Comparison of ENCODE assay signal across 30 cellular contexts in genomic region chr14:100775831-100776591, GRCh38. TPM values are rescaled to one million over a fixed set of nuclear protein-coding genes. Genes with fewer than 3 reads are reported as not detected.
DNase-seq lines count a peak whose midpoint lies in the region; ATAC-seq and TF ChIP-seq lines count a peak whose summit lies in the region.
"Had no signal": no experiment of that assay in that cellular context is flagged by ENCODE, and none has a peak within 500 bp of the region (broad histone marks: within the 10 kb centered on the region; RNA-seq: fewer than 3 reads in every experiment).

No MANE protein-coding gene starts in this region.

- H3K36me3 Mint-ChIP-seq in neural crest cell (ENCODE audit: low read depth): peaks cover 3% of the 10 kb centered on the region
- no peaks in the 10 kb centered on the region for H3K36me3 Mint-ChIP-seq in type B pancreatic cell
- H3K36me3 Mint-ChIP-seq in activated T-helper 1 cell treated with anti-CD3 and anti-CD28 coated beads, Interleukin-12 subunit alpha, Interleukin-12 subunit beta, Interleukin-2, Interleukin-4 antibody, amounts not matched to agents 30 ng/mL and 10 ng/mL and 1 ng/mL, durations not matched to agents 14 hours and 24 hours and 36 hours (ENCODE audit: low read depth): no peaks in the 10 kb centered on the region
- H3K36me3 Mint-ChIP-seq: IgD-negative memory B cell had no signal

- H3K27me3 Mint-ChIP-seq in neural crest cell (ENCODE audit: low read depth) (no peaks in the 10 kb centered on the region), type B pancreatic cell (peaks cover 37% of the 10 kb centered on the region)
- H3K27me3 Mint-ChIP-seq in activated T-helper 1 cell treated with anti-CD3 and anti-CD28 coated beads, Interleukin-12 subunit alpha, Interleukin-12 subunit beta, Interleukin-2, Interleukin-4 antibody, amounts not matched to agents 30 ng/mL and 10 ng/mL and 1 ng/mL, durations not matched to agents 14 hours and 24 hours and 36 hours (ENCODE audit: insufficient read depth): no peaks in the 10 kb centered on the region
- H3K27me3 Mint-ChIP-seq: activated CD4-positive, alpha-beta T cell treated with anti-CD3 and anti-CD28 coated beads, Interleukin-2, amount 10 ng/mL, durations not matched to agents 24 days and 14 days; stimulated activated naive CD8-positive, alpha-beta T cell treated with anti-CD3 and anti-CD28 coated beads, Interleukin-15, Interleukin-2, amounts not matched to agents 100 ng/mL and 50 ng/mL, for 24 hours had no signal

- H3K9me3 Mint-ChIP-seq in neural crest cell (peaks cover 4% of the 10 kb centered on the region), type B pancreatic cell (no peaks in the 10 kb centered on the region)
- H3K9me3 Mint-ChIP-seq in activated T-helper 1 cell treated with anti-CD3 and anti-CD28 coated beads, Interleukin-12 subunit alpha, Interleukin-12 subunit beta, Interleukin-2, Interleukin-4 antibody, amounts not matched to agents 30 ng/mL and 10 ng/mL and 1 ng/mL, durations not matched to agents 14 hours and 24 hours and 36 hours: no peaks in the 10 kb centered on the region
- H3K9me3 Mint-ChIP-seq: activated CD4-positive, alpha-beta T cell treated with anti-CD3 and anti-CD28 coated beads, Interleukin-2, amount 10 ng/mL, durations not matched to agents 24 days and 14 days; activated T-helper 2 cell treated with anti-CD3 and anti-CD28 coated beads, Interferon-gamma antibody, Interleukin-2, Interleukin-4, amounts not matched to agents 10 μg/mL and 5 μg/mL and 100 μg/mL, durations not matched to agents 14 hours and 24 hours and 36 hours; CD4-positive, alpha-beta T cell; stimulated activated naive CD8-positive, alpha-beta T cell treated with anti-CD3 and anti-CD28 coated beads, Interleukin-15, Interleukin-2, amounts not matched to agents 100 ng/mL and 50 ng/mL, for 24 hours had no signal

- no peaks in the 10 kb centered on the region for H3K9me3 ChIP-seq in thyroid gland
- H3K9me3 ChIP-seq in psoas muscle: no peaks in the 10 kb centered on the region

- TF ChIP-seq POLR2A in thyroid gland (IDR thresholded peaks at IDR 0.05): no peak

- H3K4me1 ChIP-seq in thyroid gland: no peaks in the 10 kb centered on the region
- peaks cover 13% of the 10 kb centered on the region for H3K4me1 ChIP-seq in psoas muscle
- H3K4me1 ChIP-seq: tibial artery had no signal

- 81 to 88% methylated on average over 19 to 20 of the region's 20 CpGs for WGBS in thyroid gland, 2 donors
- 67 to 76% (median 67%) methylated on average over 20 of the region's 20 CpGs for WGBS in psoas muscle, 3 donors

- H3K4me3 ChIP-seq in fibroblast of villous mesenchyme (ENCODE audit: low read depth, low read length): no peak overlapping the region
- no peak overlapping the region for H3K4me3 ChIP-seq in thyroid gland (replicated peaks in 1 of 3)
- H3K4me3 ChIP-seq in psoas muscle: no peak overlapping the region
- H3K4me3 ChIP-seq: coronary artery, esophagus squamous epithelium, lung, SK-N-MC, tibial artery had no signal

- ATAC-seq in psoas muscle: no peak

- peaks cover 17% of the 10 kb centered on the region for H3K4me1 Mint-ChIP-seq in neural crest cell
- peaks cover 24% of the 10 kb centered on the region for H3K4me1 Mint-ChIP-seq in type B pancreatic cell (ENCODE audit: unreplicated experiment)
- H3K4me1 Mint-ChIP-seq in activated T-helper 1 cell treated with anti-CD3 and anti-CD28 coated beads, Interleukin-12 subunit alpha, Interleukin-12 subunit beta, Interleukin-2, Interleukin-4 antibody, amounts not matched to agents 30 ng/mL and 10 ng/mL and 1 ng/mL, durations not matched to agents 14 hours and 24 hours and 36 hours (ENCODE audit: low read depth): no peaks in the 10 kb centered on the region
- H3K4me1 Mint-ChIP-seq: activated CD4-positive, alpha-beta T cell treated with anti-CD3 and anti-CD28 coated beads, Interleukin-2, amount 10 ng/mL, durations not matched to agents 24 days and 14 days; IgD-negative memory B cell had no signal

- H3K27ac ChIP-seq in thyroid gland (no peak overlapping the region), psoas muscle (no peak overlapping the region)
- H3K27ac ChIP-seq: 22Rv1, coronary artery, esophagus squamous epithelium, RWPE1, SK-N-MC, tibial artery had no signal

- peak; percentile 35 for DNase-seq in activated CD8-positive, alpha-beta memory T cell treated with anti-CD3 and anti-CD28 coated beads for 24 hours
- DNase-seq in activated CD8-positive, alpha-beta memory T cell treated with anti-CD3 and anti-CD28 coated beads, Interleukin-2, amount 50 U/mL, for 4 hours: no peak
- DNase-seq in fibroblast of villous mesenchyme (ENCODE audit: low read depth) (peak; percentile 80), neural crest cell (ENCODE audit: low read depth, low spot score) (no peak), type B pancreatic cell (ENCODE audit: extremely low spot score, unreplicated experiment) (peak; percentile 55), thyroid gland (no peak), psoas muscle (no peak)
- DNase-seq in activated T-helper 1 cell treated with anti-CD3 and anti-CD28 coated beads, Interleukin-12 subunit alpha, Interleukin-12 subunit beta, Interleukin-2, Interleukin-4 antibody, amounts not matched to agents 30 ng/mL and 10 ng/mL and 1 ng/mL, durations not matched to agents 14 hours and 24 hours and 36 hours (ENCODE audit: low spot score): no peak
- DNase-seq: activated CD4-positive, alpha-beta T cell treated with anti-CD3 and anti-CD28 coated beads, Interleukin-2, amount 10 ng/mL, durations not matched to agents 24 days and 14 days; CD4-positive, alpha-beta T cell; DMS 273 treated with DMSO at 0.1 percent for 48 hours; esophagus squamous epithelium; HFFc6; kidney; NCI-H1105; NCI-H2081; NCI-H226; NCI-H82; occipital lobe; T-helper 2 cell had no signal

- no peak overlapping the region for H3K4me3 Mint-ChIP-seq in neural crest cell
- H3K4me3 Mint-ChIP-seq in type B pancreatic cell: peak overlapping the region; percentile 64
- H3K4me3 Mint-ChIP-seq in activated T-helper 1 cell treated with anti-CD3 and anti-CD28 coated beads, Interleukin-12 subunit alpha, Interleukin-12 subunit beta, Interleukin-2, Interleukin-4 antibody, amounts not matched to agents 30 ng/mL and 10 ng/mL and 1 ng/mL, durations not matched to agents 14 hours and 24 hours and 36 hours: no peak overlapping the region
- H3K4me3 Mint-ChIP-seq: activated CD4-positive, alpha-beta T cell treated with anti-CD3 and anti-CD28 coated beads, Interleukin-2, amount 10 ng/mL, durations not matched to agents 24 days and 14 days; CD4-positive, alpha-beta T cell; HFFc6; IgD-negative memory B cell; stimulated activated naive CD8-positive, alpha-beta T cell treated with anti-CD3 and anti-CD28 coated beads, Interleukin-15, Interleukin-2, amounts not matched to agents 100 ng/mL and 50 ng/mL, for 24 hours had no signal

- H3K27ac Mint-ChIP-seq in neural crest cell (ENCODE audit: unreplicated experiment): peak overlapping the region; percentile 86
- H3K27ac Mint-ChIP-seq in type B pancreatic cell: peak overlapping the region; percentile 58
- no peak overlapping the region for H3K27ac Mint-ChIP-seq in activated T-helper 1 cell treated with anti-CD3 and anti-CD28 coated beads, Interleukin-12 subunit alpha, Interleukin-12 subunit beta, Interleukin-2, Interleukin-4 antibody, amounts not matched to agents 30 ng/mL and 10 ng/mL and 1 ng/mL, durations not matched to agents 14 hours and 24 hours and 36 hours
- H3K27ac Mint-ChIP-seq: activated CD4-positive, alpha-beta T cell treated with anti-CD3 and anti-CD28 coated beads, Interleukin-2, amount 10 ng/mL, durations not matched to agents 24 days and 14 days; activated T-helper 2 cell treated with anti-CD3 and anti-CD28 coated beads, Interferon-gamma antibody, Interleukin-2, Interleukin-4, amounts not matched to agents 10 μg/mL and 5 μg/mL and 100 μg/mL, durations not matched to agents 14 hours and 24 hours and 36 hours; CD4-positive, alpha-beta T cell; HFFc6; IgD-negative memory B cell; stimulated activated naive CD8-positive, alpha-beta T cell treated with anti-CD3 and anti-CD28 coated beads, Interleukin-15, Interleukin-2, amounts not matched to agents 100 ng/mL and 50 ng/mL, for 24 hours had no signal

- H3K27me3 ChIP-seq in thyroid gland: no peaks in the 10 kb centered on the region
- no peaks in the 10 kb centered on the region for H3K27me3 ChIP-seq in psoas muscle (ENCODE audit: insufficient read depth in 3 of 3, low read length in 2 of 3)

- intact Hi-C loops in activated T-helper 1 cell treated with anti-CD3 and anti-CD28 coated beads, Interleukin-12 subunit alpha, Interleukin-12 subunit beta, Interleukin-2, Interleukin-4 antibody, amounts not matched to agents 30 ng/mL and 10 ng/mL and 1 ng/mL, durations not matched to agents 14 hours and 24 hours and 36 hours (cut with micrococcal nuclease): no loop called here
- intact Hi-C loops in thyroid gland (cut with DNase I): no loop called here
- intact Hi-C loops in psoas muscle (cut with DNase I): no loop called here

- TF ChIP-seq CTCF in fibroblast of villous mesenchyme (IDR thresholded peaks at IDR 0.05; ENCODE audit: insufficient read depth, low read depth, low read length) (no peak), neural crest cell (conservative IDR thresholded peaks at IDR 0.05) (no peak), type B pancreatic cell (conservative IDR thresholded peaks at IDR 0.05) (no peak), thyroid gland (IDR thresholded peaks at IDR 0.05) (no peak), psoas muscle (IDR thresholded peaks at IDR 0.05) (no peak)

- H3K36me3 ChIP-seq in thyroid gland (no peaks in the 10 kb centered on the region), psoas muscle (ENCODE audit: insufficient read depth in 1 of 2, low read depth in 1 of 2) (no peaks in the 10 kb centered on the region)
- H3K36me3 ChIP-seq: esophagus squamous epithelium, tibial artery had no signal

RNA-seq across cellular contexts. Expression of gene DLK1, which starts 49.3 kb away (rescaled TPM):
- total RNA-seq in fibroblast of villous mesenchyme: not detected in 2 replicates
- 4.4 and 5.2 TPM in 2 replicates for total RNA-seq in neural crest cell
- total RNA-seq in type B pancreatic cell (ENCODE audit: low replicate concordance): 149 and 405 TPM in 2 replicates
- not detected in 2 replicates for total RNA-seq in activated T-helper 1 cell treated with anti-CD3 and anti-CD28 coated beads, Interleukin-12 subunit alpha, Interleukin-12 subunit beta, Interleukin-2, Interleukin-4 antibody, amounts not matched to agents 30 ng/mL and 10 ng/mL and 1 ng/mL, durations not matched to agents 14 hours and 24 hours and 36 hours
- total RNA-seq in thyroid gland: under 1 TPM in 1 of 4 donors, not detected in 3; 0.40 TPM
- 10 to 100 TPM; 12.1 to 39.9 (median 25.3) TPM for total RNA-seq in psoas muscle
- polyA plus RNA-seq in psoas muscle: 10 to 100 TPM in 1 of 3 donors, 1 to 10 TPM in 2; 2.6 to 10.7 (median 9.2) TPM
- total RNA-seq: activated CD4-positive, alpha-beta T cell treated with anti-CD3 and anti-CD28 coated beads, Interleukin-2, amount 10 ng/mL, durations not matched to agents 24 days and 14 days; activated T-helper 2 cell treated with anti-CD3 and anti-CD28 coated beads, Interferon-gamma antibody, Interleukin-2, Interleukin-4, amounts not matched to agents 10 μg/mL and 5 μg/mL and 100 μg/mL, durations not matched to agents 14 hours and 24 hours and 36 hours; CD4-positive, alpha-beta T cell; esophagus squamous epithelium; HFFc6; kidney; renal cortical epithelial cell had no signal
- polyA plus RNA-seq: IgD-negative memory B cell had no signal

RNA-seq across cellular contexts. Expression of gene MEG3, which starts 49.9 kb away (rescaled TPM):
- 120 and 187 TPM in 2 replicates for total RNA-seq in fibroblast of villous mesenchyme
- 0.96 and 1.0 TPM in 2 replicates for total RNA-seq in neural crest cell
- total RNA-seq in type B pancreatic cell (ENCODE audit: low replicate concordance): 0.68 and 0.74 TPM in 2 replicates
- not detected in 2 replicates for total RNA-seq in activated T-helper 1 cell treated with anti-CD3 and anti-CD28 coated beads, Interleukin-12 subunit alpha, Interleukin-12 subunit beta, Interleukin-2, Interleukin-4 antibody, amounts not matched to agents 30 ng/mL and 10 ng/mL and 1 ng/mL, durations not matched to agents 14 hours and 24 hours and 36 hours
- total RNA-seq in thyroid gland: 10 to 100 TPM in 2 of 4 donors, 1 to 10 TPM in 2; 6.0 to 23.7 (median 9.4) TPM
- total RNA-seq in psoas muscle: 10 to 100 TPM; 21.8 to 52.6 (median 25.1) TPM
- 10 to 100 TPM; 17.8 to 26.9 (median 23.3) TPM for polyA plus RNA-seq in psoas muscle
- total RNA-seq: activated CD4-positive, alpha-beta T cell treated with anti-CD3 and anti-CD28 coated beads, Interleukin-2, amount 10 ng/mL, durations not matched to agents 24 days and 14 days; activated T-helper 2 cell treated with anti-CD3 and anti-CD28 coated beads, Interferon-gamma antibody, Interleukin-2, Interleukin-4, amounts not matched to agents 10 μg/mL and 5 μg/mL and 100 μg/mL, durations not matched to agents 14 hours and 24 hours and 36 hours; CD4-positive, alpha-beta T cell had no signal
- polyA plus RNA-seq: IgD-negative memory B cell had no signal

Comparison
In these comparisons a context has a peak if more than half of its experiments do, and no peak if none do; other contexts are left out.
1. DNase-seq: peak in activated CD8-positive, alpha-beta memory T cell treated with anti-CD3 and anti-CD28 coated beads for 24 hours (single experiment), fibroblast of villous mesenchyme (single experiment) and type B pancreatic cell (single experiment); none in activated CD8-positive, alpha-beta memory T cell treated with anti-CD3 and anti-CD28 coated beads, Interleukin-2, amount 50 U/mL, for 4 hours (single experiment), neural crest cell (single experiment), activated T-helper 1 cell treated with anti-CD3 and anti-CD28 coated beads, Interleukin-12 subunit alpha, Interleukin-12 subunit beta, Interleukin-2, Interleukin-4 antibody, amounts not matched to agents 30 ng/mL and 10 ng/mL and 1 ng/mL, durations not matched to agents 14 hours and 24 hours and 36 hours (single experiment), thyroid gland (0 of 2) and psoas muscle (0 of 2).